ENCODE assay signal across 9 cellular contexts in genomic region chr13:78875792-78876580, GRCh38.
DNase-seq lines count a peak whose midpoint lies in the region; ATAC-seq and TF ChIP-seq lines count a peak whose summit lies in the region.
"Had no signal": no experiment of that assay in that cellular context is flagged by ENCODE, and none has a peak within 500 bp of the region (broad histone marks: within the 10 kb centered on the region; RNA-seq: fewer than 3 reads in every experiment).

No MANE protein-coding gene starts in this region.

- H3K9ac ChIP-seq in neural progenitor cell: no peak overlapping the region

- H3K4me1 ChIP-seq in GM23338 (ENCODE audit: insufficient read depth): no peaks in the 10 kb centered on the region
- H3K4me1 ChIP-seq in neural progenitor cell: no peaks in the 10 kb centered on the region
- H3K4me1 ChIP-seq in spleen: no peaks in the 10 kb centered on the region

- H3K27me3 ChIP-seq in GM23338 (ENCODE audit: insufficient read depth) (no peaks in the 10 kb centered on the region), neural progenitor cell (no peaks in the 10 kb centered on the region), spleen (replicated peaks in 1 of 7) (no peaks in the 10 kb centered on the region)

- no peaks in the 10 kb centered on the region for H3K9me2 ChIP-seq in GM23338 (ENCODE audit: insufficient read depth)

- H3K36me3 ChIP-seq in GM23338 (ENCODE audit: insufficient read depth): no peaks in the 10 kb centered on the region
- no peaks in the 10 kb centered on the region for H3K36me3 ChIP-seq in neural progenitor cell
- H3K36me3 ChIP-seq in spleen: no peaks in the 10 kb centered on the region

- H3F3A ChIP-seq in GM23338 (replicated peaks; ENCODE audit: low read depth): no peaks in the 10 kb centered on the region
- no peaks in the 10 kb centered on the region for H3F3A ChIP-seq in neural progenitor cell (ENCODE audit: low read depth)

- H2AFZ ChIP-seq in GM23338 (0 out of 2 replicates have a peak overlapping the region, but pooled peaks have one; percentile 7), neural progenitor cell (replicated peaks) (peak overlapping the region; percentile 10)

- peak; percentile 56 to 83 for TF ChIP-seq CTCF in GM23338 (conservative IDR thresholded peaks at IDR 0.05; ENCODE audit: low read depth in 2 of 2)
- peak; percentile 29 for TF ChIP-seq CTCF in neural progenitor cell (IDR thresholded peaks at IDR 0.05)
- TF ChIP-seq CTCF in foreskin fibroblast (IDR thresholded peaks at IDR 0.05; ENCODE audit: low read depth, low read length): no peak
- no peak for TF ChIP-seq CTCF in spleen (IDR thresholded peaks at IDR 0.05 in 8 of 11, conservative IDR thresholded peaks at IDR 0.05 in 3 of 11)

- H3K27ac ChIP-seq in GM23338 (ENCODE audit: low read depth) (no peak overlapping the region), neural progenitor cell (no peak overlapping the region), spleen (no peak overlapping the region)

- H3K79me2 ChIP-seq in GM23338 (replicated peaks; ENCODE audit: insufficient read depth) (no peaks in the 10 kb centered on the region), neural progenitor cell (ENCODE audit: low read depth) (no peaks in the 10 kb centered on the region)

- H3K9me3 Mint-ChIP-seq in GM23338 (no peaks in the 10 kb centered on the region), neural progenitor cell (peaks cover 3% of the 10 kb centered on the region)
- H3K9me3 Mint-ChIP-seq: activated naive CD8-positive, alpha-beta T cell treated with anti-CD3 and anti-CD28 coated beads, Interleukin-2, amount 10 ng/mL, durations not matched to agents 7 days and 5 days had no signal

- H3K4me1 Mint-ChIP-seq in GM23338 (no peaks in the 10 kb centered on the region), neural progenitor cell (peaks cover 3% of the 10 kb centered on the region)
- H3K4me1 Mint-ChIP-seq: activated naive CD8-positive, alpha-beta T cell treated with anti-CD3 and anti-CD28 coated beads, Interleukin-2, amount 10 ng/mL, durations not matched to agents 7 days and 5 days had no signal

- H4K20me1 ChIP-seq in GM23338 (replicated peaks; ENCODE audit: insufficient read depth): no peaks in the 10 kb centered on the region
- no peaks in the 10 kb centered on the region for H4K20me1 ChIP-seq in neural progenitor cell (ENCODE audit: low read depth)

- intact Hi-C loops in spleen (cut with DNase I; ENCODE audit: low total_unique reads): no loop called here

- DNase-seq in activated T-cell treated with anti-CD3 and anti-CD28 coated beads for 48 hours (ENCODE audit: low read depth) (peak; percentile 2), GM23338 (ENCODE audit: low spot score) (peak; percentile 67), NCI-H146 treated with DMSO at 0.1 percent for 48 hours (lab: John Stamatoyannopoulos, UW; ENCODE audit: unreplicated experiment) (peak; percentile 44), neural progenitor cell (ENCODE audit: low spot score) (peak; percentile 9), foreskin fibroblast (no peak), spleen (no peak)
- no peak for DNase-seq in activated T-cell treated with anti-CD3 and anti-CD28 coated beads, Interleukin-2, amount 50 U/mL, for 1 hour
- DNase-seq in stimulated activated naive CD4-positive, alpha-beta T cell treated with Interleukin-2 at 50 U/mL for 16 hours (lab: John Stamatoyannopoulos, UW): no peak
- DNase-seq: activated naive CD8-positive, alpha-beta T cell treated with anti-CD3 and anti-CD28 coated beads, Interleukin-2, amount 10 ng/mL, durations not matched to agents 7 days and 5 days had no signal

- H3K36me3 Mint-ChIP-seq in GM23338 (ENCODE audit: low read depth): no peaks in the 10 kb centered on the region
- H3K36me3 Mint-ChIP-seq in neural progenitor cell: no peaks in the 10 kb centered on the region
- H3K36me3 Mint-ChIP-seq: activated naive CD8-positive, alpha-beta T cell treated with anti-CD3 and anti-CD28 coated beads, Interleukin-2, amount 10 ng/mL, durations not matched to agents 7 days and 5 days had no signal

- H3K27me3 Mint-ChIP-seq in GM23338 (ENCODE audit: insufficient read depth, low read depth, poor library complexity): peaks cover 2% of the 10 kb centered on the region
- peaks cover 2% of the 10 kb centered on the region for H3K27me3 Mint-ChIP-seq in neural progenitor cell (ENCODE audit: insufficient read depth, low read depth)

- H3K4me2 ChIP-seq in GM23338 (no peak overlapping the region), neural progenitor cell (no peak overlapping the region)

- H3K27ac Mint-ChIP-seq in GM23338 (no peak overlapping the region), neural progenitor cell (no peak overlapping the region)
- H3K27ac Mint-ChIP-seq: activated naive CD8-positive, alpha-beta T cell treated with anti-CD3 and anti-CD28 coated beads, Interleukin-2, amount 10 ng/mL, durations not matched to agents 7 days and 5 days had no signal

- H3K4me3 ChIP-seq in GM23338: no peak overlapping the region
- H3K4me3 ChIP-seq in neural progenitor cell: no peak overlapping the region
- no peak overlapping the region for H3K4me3 ChIP-seq in foreskin fibroblast (ENCODE audit: low read depth in 1 of 2, low read length in 2 of 2)
- H3K4me3 ChIP-seq in spleen: no peak overlapping the region

- no peak overlapping the region for H3K4me3 Mint-ChIP-seq in GM23338
- no peak overlapping the region for H3K4me3 Mint-ChIP-seq in neural progenitor cell
- H3K4me3 Mint-ChIP-seq: activated naive CD8-positive, alpha-beta T cell treated with anti-CD3 and anti-CD28 coated beads, Interleukin-2, amount 10 ng/mL, durations not matched to agents 7 days and 5 days had no signal

- peak; percentile 96 for ATAC-seq in GM23338

- TF ChIP-seq POLR2A in spleen (IDR thresholded peaks at IDR 0.05): no peak

- H3K9me3 ChIP-seq in neural progenitor cell (ENCODE audit: low read depth) (no peaks in the 10 kb centered on the region), spleen (peaks cover 0 to 7% (median 0%) of the 10 kb centered on the region in 8 donors)

- WGBS in spleen, 5 donors: 74 to 83% (median 76%) methylated on average over 9 to 12 of the region's 12 CpGs

TF ChIP-seq in GM23338, 12 proteins besides CTCF, POLR2A, EP300 and RAD21 (continues in another document):
- TF ChIP-seq REST (IDR thresholded peaks at IDR 0.05; ENCODE audit: unreplicated experiment) (no peak), CREB1 (CRISPR knock-in tag; IDR thresholded peaks at IDR 0.05; ENCODE audit: low read depth) (no peak), JUNB (IDR thresholded peaks at IDR 0.05; ENCODE audit: unreplicated experiment) (no peak), STAT1 (IDR thresholded peaks at IDR 0.05; ENCODE audit: unreplicated experiment) (no peak), EZH2phosphoT487 (IDR thresholded peaks at IDR 0.05; ENCODE audit: unreplicated experiment) (no peak), NANOG (IDR thresholded peaks at IDR 0.05; ENCODE audit: borderline replicate concordance) (no peak), ZNF114 (CRISPR knock-in tag; IDR thresholded peaks at IDR 0.05) (no peak), ZNF331 (CRISPR knock-in tag; IDR thresholded peaks at IDR 0.05; ENCODE audit: low read depth) (no peak), POLR2AphosphoS5 (IDR thresholded peaks at IDR 0.05; ENCODE audit: low read depth) (no peak), EZH2 (IDR thresholded peaks at IDR 0.05; ENCODE audit: low read depth, unreplicated experiment) (no peak)
- TF ChIP-seq, protein P1, sequence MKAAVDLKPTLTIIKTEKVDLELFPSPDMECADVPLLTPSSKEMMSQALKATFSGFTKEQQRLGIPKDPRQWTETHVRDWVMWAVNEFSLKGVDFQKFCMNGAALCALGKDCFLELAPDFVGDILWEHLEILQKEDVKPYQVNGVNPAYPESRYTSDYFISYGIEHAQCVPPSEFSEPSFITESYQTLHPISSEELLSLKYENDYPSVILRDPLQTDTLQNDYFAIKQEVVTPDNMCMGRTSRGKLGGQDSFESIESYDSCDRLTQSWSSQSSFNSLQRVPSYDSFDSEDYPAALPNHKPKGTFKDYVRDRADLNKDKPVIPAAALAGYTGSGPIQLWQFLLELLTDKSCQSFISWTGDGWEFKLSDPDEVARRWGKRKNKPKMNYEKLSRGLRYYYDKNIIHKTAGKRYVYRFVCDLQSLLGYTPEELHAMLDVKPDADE (IDR thresholded peaks at IDR 0.05): no peak

Comparison
In these comparisons a context has a peak if more than half of its experiments do, and no peak if none do; other contexts are left out.
1. DNase-seq: peak in activated T-cell treated with anti-CD3 and anti-CD28 coated beads for 48 hours (single experiment), GM23338 (single experiment), NCI-H146 treated with DMSO at 0.1 percent for 48 hours (single experiment) and neural progenitor cell (single experiment); none in activated T-cell treated with anti-CD3 and anti-CD28 coated beads, Interleukin-2, amount 50 U/mL, for 1 hour (single experiment), foreskin fibroblast (0 of 2), spleen (single experiment) and stimulated activated naive CD4-positive, alpha-beta T cell treated with Interleukin-2 at 50 U/mL for 16 hours (single experiment).
2. CTCF ChIP-seq: peak in GM23338 (2 of 2) and neural progenitor cell (single experiment); none in foreskin fibroblast (single experiment) and spleen (0 of 11).